Comparison of ENCODE assay signal across 2 cellular contexts in genomic region chr4:185456131-185456530, GRCh38.
TF ChIP-seq lines count a peak whose summit lies in the region.

No MANE protein-coding gene starts in this region.

TF ChIP-seq in liver, 16 proteins besides CTCF, POLR2A, EP300 and RAD21:
- TF ChIP-seq ATF3 (IDR thresholded peaks at IDR 0.05) (peak; percentile 50), RXRA (IDR thresholded peaks at IDR 0.05) (no peak)

TF ChIP-seq in HepG2, 621 proteins besides CTCF, POLR2A, EP300 and RAD21:
- no peak for TF ChIP-seq TCF7 (IDR thresholded peaks at IDR 0.05; ENCODE audit: low read depth)
- no peak for TF ChIP-seq KIAA2018 (CRISPR knock-in tag; IDR thresholded peaks at IDR 0.05; ENCODE audit: borderline replicate concordance)
- no peak for TF ChIP-seq ZNF761 (CRISPR knock-in tag; conservative IDR thresholded peaks at IDR 0.05)
- TF ChIP-seq ZNF451 (CRISPR knock-in tag; IDR thresholded peaks at IDR 0.05), result no peak
- TF ChIP-seq HIVEP1 (CRISPR knock-in tag; IDR thresholded peaks at IDR 0.05), result no peak
